In the genomic region with DNA sequence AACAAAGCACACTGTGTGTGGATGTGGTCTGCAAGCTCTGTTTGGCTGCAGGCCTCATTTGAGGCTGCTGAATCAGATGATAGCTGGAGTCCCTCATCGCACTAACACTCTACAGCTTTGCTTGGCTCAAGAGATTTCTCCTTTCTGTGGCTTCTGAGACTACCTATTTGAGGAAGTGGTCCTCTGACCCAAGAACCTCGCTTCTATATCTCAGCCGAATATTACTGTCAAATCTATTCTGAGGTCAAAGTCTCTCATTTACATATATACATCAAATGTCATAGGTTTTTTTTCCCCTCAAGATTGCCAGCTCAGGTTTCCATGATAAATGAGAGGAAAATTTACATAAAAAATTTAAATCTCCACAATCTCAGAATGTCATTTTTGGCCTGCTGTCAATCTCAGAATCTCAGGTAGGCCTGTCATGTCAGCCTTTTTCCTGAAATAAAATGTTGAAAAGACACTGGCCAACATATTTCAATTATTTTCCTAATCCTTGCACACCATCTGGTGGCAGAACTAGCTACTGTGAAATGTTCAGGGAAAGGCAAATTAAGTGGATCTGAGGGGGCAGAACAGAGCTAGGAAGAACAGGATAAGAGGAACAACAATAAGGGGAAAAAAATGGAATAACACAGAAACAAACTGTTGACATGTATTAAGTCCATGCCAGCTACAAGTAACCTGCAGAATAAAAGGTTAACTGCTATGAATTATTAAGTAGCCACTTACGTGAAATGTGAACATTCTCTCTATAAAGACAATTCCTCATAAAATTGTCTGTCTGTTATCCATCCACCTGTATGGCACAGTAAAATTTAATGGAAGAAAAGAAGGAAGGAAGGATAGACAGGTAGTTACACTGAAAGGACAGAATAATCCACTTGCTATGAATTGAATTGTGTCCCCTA, we compare ENCODE assay signal across 8 cellular contexts. TPM values are rescaled to one million over a fixed set of nuclear protein-coding genes. Genes with fewer than 3 reads are reported as not detected.
DNase-seq lines count a peak whose midpoint lies in the region; TF ChIP-seq lines count a peak whose summit lies in the region.

No MANE protein-coding gene starts in this region.

- no peaks in the 10 kb centered on the region; the same call in 1 of the 2 replicates for H3K79me2 ChIP-seq in H9 (ENCODE audit: insufficient read depth, low read length)

- H3K36me3 Mint-ChIP-seq in H9 (ENCODE audit: insufficient read depth in 1 of 3, low read depth in 3 of 3) = peaks cover 0 to 2% (median 0%) of the 10 kb centered on the region in 3 experiments; a peak in 2 of 7 replicates

- H3K4me1 Mint-ChIP-seq in H9 = no peaks in the 10 kb centered on the region

- no peak for TF ChIP-seq POLR2A in sigmoid colon (IDR thresholded peaks at IDR 0.05)

- DNase-seq in SIG-M5 treated with dmso at 0.1 percent for 504 hours (lab: John Stamatoyannopoulos, UW; ENCODE audit: unreplicated experiment) (peak; percentile 31), SIG-M5 (lab: John Stamatoyannopoulos, UW) (no peak), H9 (no peak), SK-N-MC (ENCODE audit: low read depth, low spot score) (peak; percentile 37), glomerular visceral epithelial cell (ENCODE audit: extremely low spot score) (peak; percentile 60), sigmoid colon (no peak)
- no peak for DNase-seq in activated CD4-positive, alpha-beta T cell treated with anti-CD3 and anti-CD28 coated beads, Interleukin-2, amount 50 U/mL, for 48 hours

- H3K4me1 ChIP-seq in H9 (ENCODE audit: insufficient read depth, low read length) (no peaks in the 10 kb centered on the region), sigmoid colon (no peaks in the 10 kb centered on the region)

- H3K27me3 ChIP-seq in H9 (ENCODE audit: insufficient read depth, low read length) = no peaks in the 10 kb centered on the region
- H3K27me3 ChIP-seq in sigmoid colon = no peaks in the 10 kb centered on the region

- no peak overlapping the region for H2BK120ac ChIP-seq in H9 (ENCODE audit: low read depth, low read length, poor library complexity, severe bottlenecking)

- no peak overlapping the region for H3K9ac ChIP-seq in H9 (ENCODE audit: extremely low read depth, insufficient read length, low read length)
- H3K9ac ChIP-seq in SK-N-MC (ENCODE audit: insufficient read length) = no peak overlapping the region

- no peaks in the 10 kb centered on the region for H3K23me2 ChIP-seq in H9 (ENCODE audit: insufficient read length, low read depth, low read length, poor library complexity, severe bottlenecking)

- H4K91ac ChIP-seq in H9 (ENCODE audit: insufficient read length, low read depth, low read length) = no peak overlapping the region

- H2AK5ac ChIP-seq in H9 (ENCODE audit: insufficient read length, low read length) = no peak overlapping the region

- no peak overlapping the region for H2AFZ ChIP-seq in H9 (ENCODE audit: low read length)

- TF ChIP-seq CTCF in H9 (conservative IDR thresholded peaks at IDR 0.05) (peak; percentile 55), LNCAP (IDR thresholded peaks at IDR 0.05) (peak; percentile 56), sigmoid colon (IDR thresholded peaks at IDR 0.05) (peak; percentile 57 to 71 (median 61))

- H4K8ac ChIP-seq in H9 (replicated peaks; ENCODE audit: insufficient read length, low read depth, low read length) = no peak overlapping the region

- H3K4ac ChIP-seq in H9 (ENCODE audit: low read depth, low read length) = no peak overlapping the region

- no peak overlapping the region for H2BK12ac ChIP-seq in H9 (ENCODE audit: insufficient read length, low read depth, low read length)

- no peak overlapping the region for H3K23ac ChIP-seq in H9 (ENCODE audit: insufficient read length, low read depth, low read length)

- H2BK15ac ChIP-seq in H9 (ENCODE audit: low read depth, low read length) = no peak overlapping the region

- no peak overlapping the region for H3K14ac ChIP-seq in H9 (ENCODE audit: insufficient read depth, low read length)

- no CpG with 5 or more reads among the region's 4 CpGs for WGBS in H9 (ENCODE audit: extremely low coverage, insufficient read length, low lambda C conversion rate)
- WGBS in sigmoid colon, 2 donors = 69 to 79% methylated on average over 4 of the region's 4 CpGs

- H3K27ac Mint-ChIP-seq in H9 = peak overlapping the region in 1 of 3 experiments; percentile 2; a peak in 1 of 7 replicates

- H3K9me3 Mint-ChIP-seq in H9 = peaks cover 0 to 3% of the 10 kb centered on the region in 2 experiments; a peak in 2 of 5 replicates

- no peaks in the 10 kb centered on the region for H3K27me3 Mint-ChIP-seq in H9 (ENCODE audit: low read depth)

- H3T11ph ChIP-seq in H9 (ENCODE audit: low read length) = no peak overlapping the region

- H3K36me3 ChIP-seq in SK-N-MC (ENCODE audit: insufficient read depth, low read length) = no peaks in the 10 kb centered on the region; the same call in 1 of the 2 replicates
- H3K36me3 ChIP-seq in sigmoid colon = no peaks in the 10 kb centered on the region

- H3K27ac ChIP-seq in H9 (ENCODE audit: insufficient read length, low read depth, low read length) (no peak overlapping the region), SK-N-MC (no peak overlapping the region), sigmoid colon (no peak overlapping the region)

- H2BK20ac ChIP-seq in H9 (ENCODE audit: low read depth, low read length, poor library complexity, severe bottlenecking) = no peak overlapping the region

- no peak overlapping the region for H3K56ac ChIP-seq in H9 (ENCODE audit: insufficient read length, low read depth, low read length)

- H2BK5ac ChIP-seq in H9 (ENCODE audit: insufficient read length, low read length) = no peak overlapping the region

- no peaks in the 10 kb centered on the region for H4K20me1 ChIP-seq in H9 (ENCODE audit: control insufficient read depth, insufficient read depth, insufficient read length)

- no peak overlapping the region for H3K4me2 ChIP-seq in H9 (ENCODE audit: insufficient read depth, insufficient read length, low read length)

- no peak overlapping the region for H3K18ac ChIP-seq in H9 (ENCODE audit: insufficient read length, low read depth, low read length)

- intact Hi-C loops in sigmoid colon (cut with DNase I) = loop anchor here (1.0 to 10.0 kb wide), 2 partner anchors 826 to 1083 kb away; no protein-coding TSS in a partner anchor

- H3K4me3 Mint-ChIP-seq in H9 = no peak overlapping the region

- TF ChIP-seq EP300 in sigmoid colon (IDR thresholded peaks at IDR 0.05) = no peak

- H4K5ac ChIP-seq in H9 (ENCODE audit: insufficient read length, low read depth, low read length) = no peak overlapping the region

- H3K4me3 ChIP-seq in SK-N-MC (no peak overlapping the region), sigmoid colon (no peak overlapping the region)

- no peaks in the 10 kb centered on the region for H3K9me3 ChIP-seq in H9 (ENCODE audit: control insufficient read depth, low read depth, low read length)
- H3K9me3 ChIP-seq in SK-N-MC (ENCODE audit: low read depth, low read length) = no peaks in the 10 kb centered on the region
- H3K9me3 ChIP-seq in sigmoid colon = no peaks in the 10 kb centered on the region

- peaks cover 3% of the 10 kb centered on the region for H3K79me1 ChIP-seq in H9 (ENCODE audit: insufficient read depth, low read depth, low read length, poor library complexity, severe bottlenecking)

RNA-seq across cellular contexts. Expression of gene AP1S3, which starts 39.3 kb away (rescaled TPM):
- total RNA-seq in H9 (2021) = 8.7 and 11.0 TPM in 2 replicates
- under 1 TPM in 2 of 4 donors, not detected in 2; 0.14 to 0.99 TPM for total RNA-seq in sigmoid colon
- 1 to 10 TPM; 3.0 to 7.2 (median 4.0) TPM for polyA plus RNA-seq in sigmoid colon

Comparison
In these comparisons a context has a peak if more than half of its experiments do, and no peak if none do; other contexts are left out.
1. DNase-seq: peak in SIG-M5 treated with dmso at 0.1 percent for 504 hours (single experiment), SK-N-MC (single experiment) and glomerular visceral epithelial cell (single experiment); none in SIG-M5 (single experiment), H9 (single experiment), sigmoid colon (single experiment) and activated CD4-positive, alpha-beta T cell treated with anti-CD3 and anti-CD28 coated beads, Interleukin-2, amount 50 U/mL, for 48 hours (0 of 2).
2. Peak in every context shown above with its lines, with median percentiles within 50 percentile points of each other: CTCF ChIP-seq.